ENCODE assay signal across 22 cellular contexts in the genomic region with DNA sequence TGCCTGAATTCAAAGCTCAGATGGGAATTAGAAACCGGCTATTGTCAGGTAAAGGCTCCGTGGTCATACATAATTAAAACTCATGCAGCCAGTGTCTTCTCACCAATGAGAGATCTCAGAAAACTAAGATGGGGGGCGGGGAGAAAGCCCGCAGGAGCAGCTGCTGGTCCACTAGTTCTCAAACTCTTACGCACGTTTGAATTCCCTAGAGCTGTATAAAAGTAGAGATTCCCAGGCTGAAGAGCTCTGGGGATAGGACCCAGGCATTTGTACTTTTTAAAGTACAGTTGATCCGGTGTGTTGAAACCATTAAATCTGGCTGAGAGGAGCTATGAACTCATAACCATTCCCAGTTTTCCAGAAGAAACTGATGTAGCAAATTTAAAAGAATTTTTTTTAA.
"Had no signal": no experiment of that assay in that cellular context is flagged by ENCODE, and none has a peak within 500 bp of the region (broad histone marks: within the 10 kb centered on the region; RNA-seq: fewer than 3 reads in every experiment).

No MANE protein-coding gene starts in this region.

- H3K27ac ChIP-seq: breast epithelium, ovary, right lobe of liver, tibial artery had no signal

- H3K9me3 ChIP-seq: breast epithelium, esophagus squamous epithelium, ovary, right lobe of liver, spleen, tibial artery had no signal

- H3K4me3 ChIP-seq: breast epithelium, esophagus squamous epithelium, ovary, right lobe of liver, spleen, tibial artery had no signal

- H3K36me3 ChIP-seq: breast epithelium, esophagus squamous epithelium, ovary, right lobe of liver, spleen, tibial artery had no signal

- H3K4me1 ChIP-seq: breast epithelium, right lobe of liver had no signal

- H3K27me3 ChIP-seq: breast epithelium, esophagus squamous epithelium, ovary, right lobe of liver, spleen, tibial artery had no signal

- DNase-seq: activated CD4-positive, alpha-beta T cell treated with anti-CD3 and anti-CD28 coated beads, Interleukin-2, amount 10 ng/mL, durations not matched to agents 7 days and 5 days; activated CD4-positive, CD25-positive, alpha-beta regulatory T cell; activated CD8-positive, alpha-beta memory T cell treated with anti-CD3 and anti-CD28 coated beads, Interleukin-2, amount 50 U/mL, for 4 hours; activated naive CD4-positive, alpha-beta T cell treated with anti-CD3 and anti-CD28 coated beads, Interleukin-2, amount 10 ng/mL, durations not matched to agents 7 days and 5 days; activated naive CD8-positive, alpha-beta T cell treated with anti-CD3 and anti-CD28 coated beads, Interleukin-2, amount 50 U/mL, for 24 hours; activated T-cell treated with anti-CD3 and anti-CD28 coated beads, Interleukin-2, amount 50 U/mL, for 4 hours; cerebellar nuclear complex; effector memory CD8-positive, alpha-beta T cell; esophagus squamous epithelium; hypothalamus; kidney; mammary epithelial cell; naive thymus-derived CD8-positive, alpha-beta T cell; ovary; right lobe of liver; spleen; stimulated activated naive CD4-positive, alpha-beta T cell treated with Interleukin-2 at 50 U/mL for 16 hours; substantia nigra; T-helper 1 cell; T-helper 9 cell; tibial artery had no signal
